21 cellular contexts compared by ENCODE assay signal in the genomic region with DNA sequence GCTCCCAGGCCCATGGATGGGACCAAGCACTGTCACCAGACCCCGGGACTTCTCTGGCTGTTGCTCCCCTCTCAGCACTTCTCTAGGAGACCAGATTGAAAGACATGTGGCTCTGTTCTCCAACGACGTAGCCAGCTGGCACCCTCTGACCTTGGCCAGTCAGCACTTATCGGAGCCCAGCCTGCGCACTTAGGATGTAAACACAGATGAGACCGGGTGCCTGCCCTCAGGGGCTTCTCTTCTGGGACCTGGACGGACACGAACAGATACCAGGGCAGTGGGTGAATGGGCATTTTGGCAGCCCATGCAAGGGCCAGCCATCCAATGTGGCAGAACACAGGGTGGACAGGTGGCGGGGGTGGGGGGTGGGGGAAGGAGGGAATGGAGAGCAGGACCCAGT. TPM values are rescaled to one million over a fixed set of nuclear protein-coding genes. Genes with fewer than 3 reads are reported as not detected.
DNase-seq lines count a peak whose midpoint lies in the region; ATAC-seq, FAIRE-seq and TF ChIP-seq lines count a peak whose summit lies in the region.
"Had no signal": no experiment of that assay in that cellular context is flagged by ENCODE, and none has a peak within 500 bp of the region (broad histone marks: within the 10 kb centered on the region; RNA-seq: fewer than 3 reads in every experiment).

No MANE protein-coding gene starts in this region.

- no peak overlapping the region for H3K4ac ChIP-seq in H1 (replicated peaks; ENCODE audit: insufficient read length, low read depth, low read length)

- H3K36me3 ChIP-seq in H1 (ENCODE audit: control insufficient read depth in 2 of 4, insufficient read depth in 4 of 4, low read length in 3 of 4) (no peaks in the 10 kb centered on the region), keratinocyte (ENCODE audit: control insufficient read depth in 2 of 2, extremely low read depth in 1 of 2, insufficient read depth in 2 of 2, low read length in 2 of 2) (no peaks in the 10 kb centered on the region), gastrocnemius medialis (no peaks in the 10 kb centered on the region), uterus (no peaks in the 10 kb centered on the region)
- H3K36me3 ChIP-seq: HAP-1 had no signal

- in situ Hi-C loops in gastrocnemius medialis (cut with MboI; ENCODE audit: low sequenced_read_pairs in 4 of 4): loop anchor here in 1 of 4 donors (10.0 kb wide), 1 partner anchor 145 kb away; no protein-coding TSS in a partner anchor

- CTCF ChIA-PET in H1 (lab: Charles Lee; ENCODE audit: partially characterized antibody): interaction anchor here (1.6 to 32.4 kb wide), 3 partner anchors 8 to 149 kb away, joined by 5 to 476 read pairs (median 476); partner anchors contain the start of genes TPPP3 and ZDHHC1

- H3K9ac ChIP-seq in H1 (replicated peaks in 1 of 4; ENCODE audit: extremely low read depth in 1 of 4, low read depth in 3 of 4, low read length in 3 of 4) (no peak overlapping the region; a peak in 2 of 7 replicates), keratinocyte (ENCODE audit: control insufficient read depth, extremely low read depth, insufficient read depth, low read length) (no peak overlapping the region)

- H4K20me1 ChIP-seq in H1 (replicated peaks in 1 of 2; ENCODE audit: control insufficient read depth in 1 of 2, insufficient read depth in 2 of 2, low read length in 2 of 2): no peaks in the 10 kb centered on the region
- no peaks in the 10 kb centered on the region for H4K20me1 ChIP-seq in keratinocyte (ENCODE audit: control insufficient read depth, extremely low read depth, insufficient read depth, low read length)

- POLR2A ChIA-PET in H1 (lab: Charles Lee; ENCODE audit: partially characterized antibody): no interaction called here

- no peaks in the 10 kb centered on the region for H3K79me1 ChIP-seq in H1 (ENCODE audit: low read depth, low read length)

- H2BK15ac ChIP-seq in H1 (ENCODE audit: low read length): no peak overlapping the region

- H3K27me3 ChIP-seq in H1 (replicated peaks in 1 of 4; ENCODE audit: control insufficient read depth in 3 of 4, extremely low read depth in 1 of 4, insufficient read depth in 3 of 4, low read length in 3 of 4) (no peaks in the 10 kb centered on the region; a peak in 2 of 7 replicates), keratinocyte (ENCODE audit: control insufficient read depth, extremely low read depth, insufficient read depth, low read length) (no peaks in the 10 kb centered on the region), gastrocnemius medialis (no peaks in the 10 kb centered on the region), uterus (no peaks in the 10 kb centered on the region)

- H3K79me2 ChIP-seq in H1 (ENCODE audit: control insufficient read depth in 1 of 2, insufficient read depth in 2 of 2, low read length in 2 of 2): no peaks in the 10 kb centered on the region
- H3K79me2 ChIP-seq in keratinocyte (ENCODE audit: control insufficient read depth, insufficient read depth, low read length): peaks cover 2% of the 10 kb centered on the region

- no peak for TF ChIP-seq RAD21 in H1 (IDR thresholded peaks at IDR 0.05 in 1 of 2, conservative IDR thresholded peaks at IDR 0.05 in 1 of 2; ENCODE audit: low read depth in 2 of 2, low read length in 2 of 2)

- ATAC-seq in gastrocnemius medialis: no peak
- ATAC-seq in HG02852 (IDR thresholded peaks at IDR 0.05; ENCODE audit: unreplicated experiment): no peak
- ATAC-seq: A549 had no signal

- H4K91ac ChIP-seq in H1 (replicated peaks; ENCODE audit: insufficient read length, low read length): no peak overlapping the region

- TF ChIP-seq CTCF in H1 (IDR thresholded peaks at IDR 0.05; ENCODE audit: control extremely low read depth in 1 of 3, insufficient read depth in 1 of 3, low read depth in 1 of 3, low read length in 3 of 3) (no peak), keratinocyte (optimal IDR thresholded peaks at IDR 0.05 in 1 of 3, IDR thresholded peaks at IDR 0.05 in 1 of 3, conservative IDR thresholded peaks at IDR 0.05 in 1 of 3; ENCODE audit: extremely low read depth in 1 of 3, insufficient read depth in 2 of 3, low read length in 3 of 3) (no peak), gastrocnemius medialis (IDR thresholded peaks at IDR 0.05 in 4 of 5, conservative IDR thresholded peaks at IDR 0.05 in 1 of 5) (no peak), uterus (IDR thresholded peaks at IDR 0.05) (no peak)

- H3K9me3 ChIP-seq in H1 (ENCODE audit: insufficient read depth in 2 of 2, low read depth in 1 of 2, low read length in 1 of 2) (no peaks in the 10 kb centered on the region), keratinocyte (ENCODE audit: control insufficient read depth, low read depth, low read length) (no peaks in the 10 kb centered on the region), gastrocnemius medialis (no peaks in the 10 kb centered on the region), uterus (no peaks in the 10 kb centered on the region)
- H3K9me3 ChIP-seq: A549, Caco-2, HAP-1 had no signal

- no peak for TF ChIP-seq EP300 in H1 (IDR thresholded peaks at IDR 0.05; ENCODE audit: borderline replicate concordance in 1 of 2, low read depth in 2 of 2, low read length in 2 of 2)

- dilution Hi-C loops in keratinocyte (cut with MboI; ENCODE audit: extremely low pct_ligation_motif_present, low sequenced_read_pairs): no loop called here

- no peak overlapping the region for H2AK5ac ChIP-seq in H1 (ENCODE audit: low read depth, low read length)

- H2BK20ac ChIP-seq in H1 (ENCODE audit: low read length): no peak overlapping the region

- H3K27ac ChIP-seq in H1 (ENCODE audit: low read depth, low read length) (no peak overlapping the region), keratinocyte (ENCODE audit: control insufficient read depth, insufficient read depth, low read length) (peak overlapping the region; percentile 39), gastrocnemius medialis (peak overlapping the region in 3 of 4 donors; percentile 10 to 18 (median 17)), uterus (no peak overlapping the region)
- H3K27ac ChIP-seq: 22Rv1, C4-2B, HL-60 had no signal

- no peak overlapping the region for H3K18ac ChIP-seq in H1 (ENCODE audit: extremely low read depth, low read length)

- no peak overlapping the region for H3K4me2 ChIP-seq in H1 (ENCODE audit: insufficient read depth in 1 of 2, low read depth in 2 of 2, low read length in 2 of 2)
- peak overlapping the region; percentile 66 for H3K4me2 ChIP-seq in keratinocyte (ENCODE audit: control insufficient read depth, extremely low read depth, insufficient read depth, low read depth, low read length)
- H3K4me2 ChIP-seq: A549 had no signal

- WGBS in H1 (ENCODE audit: extremely low coverage in 1 of 2, insufficient coverage in 1 of 2, insufficient read length in 1 of 2, insufficient replicate concordance in 2 of 2, low coverage in 1 of 2, low lambda C conversion rate in 2 of 2, missing lambda C conversion rate in 1 of 2), 2 experiments: 88% methylated on average over 9 of the region's 9 CpGs; no CpG with 5 or more reads in 1 of the 2 experiments

- H2BK120ac ChIP-seq in H1 (replicated peaks; ENCODE audit: low read depth, low read length): no peak overlapping the region

- H3K23ac ChIP-seq in H1 (ENCODE audit: insufficient read length): no peak overlapping the region

- peaks cover 2 to 23% (median 5%) of the 10 kb centered on the region in 4 experiments for H3K4me1 ChIP-seq in H1 (replicated peaks in 1 of 4; ENCODE audit: control insufficient read depth in 3 of 4, insufficient read depth in 4 of 4, low read length in 3 of 4)
- peaks cover 38% of the 10 kb centered on the region for H3K4me1 ChIP-seq in keratinocyte (ENCODE audit: control insufficient read depth, extremely low read depth, insufficient read depth, low read length)
- peaks cover 39 to 44% of the 10 kb centered on the region in 2 donors for H3K4me1 ChIP-seq in gastrocnemius medialis
- no peaks in the 10 kb centered on the region for H3K4me1 ChIP-seq in uterus

- no peaks in the 10 kb centered on the region for H3K23me2 ChIP-seq in H1 (ENCODE audit: low read depth, low read length)

- H3K14ac ChIP-seq in H1 (ENCODE audit: insufficient read length): no peak overlapping the region

- peak overlapping the region; percentile 39; the same call in 1 of the 2 replicates for H2BK12ac ChIP-seq in H1 (ENCODE audit: low read depth, low read length)

- DNase-seq in DMS 273 (lab: John Stamatoyannopoulos, UW; ENCODE audit: unreplicated experiment) (peak; percentile 54), DMS 273 treated with DMSO at 0.1 percent for 48 hours (lab: John Stamatoyannopoulos, UW) (no peak), H1 (ENCODE audit: low read depth in 1 of 2, low spot score in 2 of 2) (no peak), keratinocyte (ENCODE audit: low read depth, low spot score) (no peak), gastrocnemius medialis (no peak), NCI-H2171 (lab: John Stamatoyannopoulos, UW) (no peak), uterus (no peak)
- DNase-seq: AML-193; Caco-2; CD4-positive, alpha-beta T cell; DMS79 treated with DMSO at 0.1 percent for 48 hours; GF-D8 had no signal

- H4K5ac ChIP-seq in H1 (ENCODE audit: insufficient read length, low read depth, low read length): no peak overlapping the region

- intact Hi-C loops in gastrocnemius medialis (cut with DNase I; ENCODE audit: low total_unique reads) (loop anchor here (5.0 kb wide), 2 partner anchors 147 to 162 kb away; partner anchors contain the start of genes FHOD1 and SLC9A5), uterus (cut with DNase I; ENCODE audit: low total_unique reads) (no loop called here)

- FAIRE-seq in H1 (lab: Jason Lieb, UNC) (no peak), keratinocyte (lab: Jason Lieb, UNC) (no peak)
- FAIRE-seq: A549, D721Med had no signal

- no peak overlapping the region for H3K56ac ChIP-seq in H1 (replicated peaks; ENCODE audit: insufficient read length, low read depth, low read length)

- H4K8ac ChIP-seq in H1 (ENCODE audit: extremely low read depth, insufficient read depth, low read length): peak overlapping the region; percentile 45; the same call in 1 of the 2 replicates

- no peak overlapping the region for H3K4me3 ChIP-seq in H1 (ENCODE audit: extremely low read depth in 1 of 4, insufficient read depth in 2 of 4, low read depth in 3 of 4, low read length in 4 of 4)
- no peak overlapping the region for H3K4me3 ChIP-seq in keratinocyte (ENCODE audit: control insufficient read depth in 2 of 3, extremely low read depth in 1 of 3, insufficient read depth in 2 of 3, low read depth in 1 of 3, low read length in 3 of 3)
- no peak overlapping the region for H3K4me3 ChIP-seq in gastrocnemius medialis
- no peak overlapping the region for H3K4me3 ChIP-seq in uterus
- H3K4me3 ChIP-seq: A549, HAP-1 had no signal

- H3K9me1 ChIP-seq in keratinocyte (ENCODE audit: control insufficient read depth, extremely low read depth, insufficient read depth, low read length): no peaks in the 10 kb centered on the region

- H2AFZ ChIP-seq in H1 (ENCODE audit: low read length) (no peak overlapping the region), keratinocyte (ENCODE audit: control insufficient read depth, low read length) (peak overlapping the region; percentile 60)

- H2BK5ac ChIP-seq in H1 (ENCODE audit: low read depth, low read length): 0 out of 2 replicates have a peak overlapping the region, but pooled peaks have one; percentile 81

- TF ChIP-seq POLR2A in H1 (IDR thresholded peaks at IDR 0.05; ENCODE audit: control extremely low read depth in 1 of 2, low read depth in 2 of 2, low read length in 2 of 2): no peak
- TF ChIP-seq POLR2A in gastrocnemius medialis (IDR thresholded peaks at IDR 0.05): no peak
- TF ChIP-seq POLR2A in uterus (IDR thresholded peaks at IDR 0.05): no peak

RNA-seq across cellular contexts. Expression of gene ZDHHC1, which starts 6.6 kb away (rescaled TPM):
- total RNA-seq in H1 (2021; fragmentation: NEBNext Ultra II Directional; extraction: Animal tissue kit (Norgen Biotek cat#: 25700)): 3.1 and 3.5 TPM in 2 replicates
- 4.9 and 7.5 TPM in 2 replicates for polyA plus RNA-seq in H1 (2011; rRNA removed)
- 4.4 TPM for polyA plus RNA-seq in H1 (2011; cell fraction: cytosol; rRNA removed)
- polyA plus RNA-seq in H1 (2011; cell fraction: nucleus; rRNA removed): 11.3 TPM
- 2.6 to 5.3 TPM (median 3.4 TPM) in 4 replicates for polyA plus RNA-seq in H1 (2012, experiment 1 of 2)
- polyA plus RNA-seq in H1 (2012, experiment 2 of 2): 2.2 TPM
- 3.5 TPM for polyA plus RNA-seq in H1 (2013, experiment 1 of 2)
- polyA plus RNA-seq in H1 (2013, experiment 2 of 2): 3.4 TPM
- 4.4 and 5.2 TPM in 2 replicates for polyA minus RNA-seq in H1 (2011; rRNA and poly(A)+ RNA removed)
- 2.8 TPM for polyA minus RNA-seq in H1 (2011; cell fraction: cytosol; rRNA and poly(A)+ RNA removed)
- polyA minus RNA-seq in H1 (2011; cell fraction: nucleus; rRNA and poly(A)+ RNA removed): 10.0 TPM
- 1.1 to 3.2 TPM (median 1.8 TPM) in 3 replicates for polyA plus RNA-seq in keratinocyte
- polyA plus RNA-seq in keratinocyte (2011; ENCODE audit: low read depth): 2.5 TPM
- 2.5 and 3.4 TPM in 2 replicates for polyA plus RNA-seq in keratinocyte (2011; cell fraction: cytosol; rRNA removed)
- 6.3 and 9.1 TPM in 2 replicates for polyA plus RNA-seq in keratinocyte (2011; cell fraction: nucleus; rRNA removed)
- polyA plus RNA-seq in keratinocyte (2012; ENCODE audit: low replicate concordance): 2.9 and 3.1 TPM in 2 replicates
- 2.0 to 5.0 TPM (median 2.8 TPM) in 3 replicates for polyA minus RNA-seq in keratinocyte
- 4.8 TPM for polyA minus RNA-seq in keratinocyte (2011; cell fraction: cytosol; rRNA and poly(A)+ RNA removed)
- 4.3 and 7.5 TPM in 2 replicates for polyA minus RNA-seq in keratinocyte (2011; cell fraction: nucleus; rRNA and poly(A)+ RNA removed)
- total RNA-seq in gastrocnemius medialis: 10 to 100 TPM in 1 of 4 donors, 1 to 10 TPM in 3; 4.4 to 11.0 (median 8.9) TPM
- total RNA-seq in uterus: 10 to 100 TPM; 14.7 to 30.6 (median 25.6) TPM

RNA-seq across cellular contexts. Expression of gene TPPP3, which starts 16.3 kb away (rescaled TPM):
- 0.61 and 1.0 TPM in 2 replicates for total RNA-seq in H1 (2021; fragmentation: NEBNext Ultra II Directional; extraction: Animal tissue kit (Norgen Biotek cat#: 25700))
- polyA plus RNA-seq in H1 (2011; rRNA removed): 0.77 and 1.3 TPM in 2 replicates
- 1.4 TPM for polyA plus RNA-seq in H1 (2011; cell fraction: cytosol; rRNA removed)
- polyA plus RNA-seq in H1 (2011; cell fraction: nucleus; rRNA removed): 1.4 TPM
- polyA plus RNA-seq in H1 (2012, experiment 1 of 2): 0.70 to 1.4 TPM (median 0.81 TPM) in 4 replicates
- 0.79 TPM for polyA plus RNA-seq in H1 (2012, experiment 2 of 2)
- polyA plus RNA-seq in H1 (2013, experiment 1 of 2): 0.51 TPM
- 0.39 TPM for polyA plus RNA-seq in H1 (2013, experiment 2 of 2)
- polyA minus RNA-seq in H1 (2011; rRNA and poly(A)+ RNA removed): 0.34 TPM in 1 of 2 replicates, not detected in the other
- not detected for polyA minus RNA-seq in H1 (2011; cell fraction: cytosol; rRNA and poly(A)+ RNA removed)
- 1.1 TPM for polyA minus RNA-seq in H1 (2011; cell fraction: nucleus; rRNA and poly(A)+ RNA removed)
- 0.37 to 0.96 TPM in 2 of 3 replicates, not detected in the other for polyA plus RNA-seq in keratinocyte
- polyA plus RNA-seq in keratinocyte (2011; ENCODE audit: low read depth): 1.1 TPM
- not detected in 2 replicates for polyA plus RNA-seq in keratinocyte (2011; cell fraction: cytosol; rRNA removed)
- polyA plus RNA-seq in keratinocyte (2011; cell fraction: nucleus; rRNA removed): 0.11 and 0.17 TPM in 2 replicates
- polyA plus RNA-seq in keratinocyte (2012; ENCODE audit: low replicate concordance): 0.10 and 0.79 TPM in 2 replicates
- 0.16 TPM in 1 of 3 replicates, not detected in the others for polyA minus RNA-seq in keratinocyte
- polyA minus RNA-seq in keratinocyte (2011; cell fraction: cytosol; rRNA and poly(A)+ RNA removed): not detected
- 0.42 TPM in 1 of 2 replicates, not detected in the other for polyA minus RNA-seq in keratinocyte (2011; cell fraction: nucleus; rRNA and poly(A)+ RNA removed)
- total RNA-seq in gastrocnemius medialis: 10 to 100 TPM in 2 of 4 donors, 1 to 10 TPM in 2; 2.2 to 31.9 (median 7.1) TPM
- 10 to 100 TPM; 13.4 to 26.6 (median 16.2) TPM for total RNA-seq in uterus
- total RNA-seq: CD4-positive, alpha-beta T cell; H4; HT1080 had no signal

RNA-seq across cellular contexts. Expression of gene HSD11B2, which starts 21.3 kb away (rescaled TPM):
- total RNA-seq in H1 (2021; fragmentation: NEBNext Ultra II Directional; extraction: Animal tissue kit (Norgen Biotek cat#: 25700)): 25.9 and 28.7 TPM in 2 replicates
- polyA plus RNA-seq in H1 (2011; rRNA removed) (32.9 and 41.9 TPM in 2 replicates), keratinocyte (0.59 to 2.4 TPM (median 0.93 TPM) in 3 replicates)
- polyA plus RNA-seq in H1 (2011; cell fraction: cytosol; rRNA removed): 27.5 TPM
- 43.8 TPM for polyA plus RNA-seq in H1 (2011; cell fraction: nucleus; rRNA removed)
- polyA plus RNA-seq in H1 (2012, experiment 1 of 2): 33.8 to 46.5 TPM (median 42.5 TPM) in 4 replicates
- polyA plus RNA-seq in H1 (2012, experiment 2 of 2): 32.9 TPM
- 52.3 TPM for polyA plus RNA-seq in H1 (2013, experiment 1 of 2)
- 54.7 TPM for polyA plus RNA-seq in H1 (2013, experiment 2 of 2)
- polyA minus RNA-seq in H1 (2011; rRNA and poly(A)+ RNA removed): 13.5 and 16.7 TPM in 2 replicates
- 22.1 TPM for polyA minus RNA-seq in H1 (2011; cell fraction: cytosol; rRNA and poly(A)+ RNA removed)
- 16.5 TPM for polyA minus RNA-seq in H1 (2011; cell fraction: nucleus; rRNA and poly(A)+ RNA removed)
- 1.7 TPM for polyA plus RNA-seq in keratinocyte (2011; ENCODE audit: low read depth)
- polyA plus RNA-seq in keratinocyte (2011; cell fraction: cytosol; rRNA removed): 0.64 and 0.65 TPM in 2 replicates
- 4.9 and 6.1 TPM in 2 replicates for polyA plus RNA-seq in keratinocyte (2011; cell fraction: nucleus; rRNA removed)
- polyA plus RNA-seq in keratinocyte (2012; ENCODE audit: low replicate concordance): 0.72 and 5.8 TPM in 2 replicates
- polyA minus RNA-seq in keratinocyte: 0.48 to 1.4 TPM (median 1.1 TPM) in 3 replicates
- 0.96 TPM for polyA minus RNA-seq in keratinocyte (2011; cell fraction: cytosol; rRNA and poly(A)+ RNA removed)
- polyA minus RNA-seq in keratinocyte (2011; cell fraction: nucleus; rRNA and poly(A)+ RNA removed): 0.74 and 1.6 TPM in 2 replicates
- total RNA-seq in gastrocnemius medialis (1 to 10 TPM in 2 of 4 donors, not detected in 2; 2.3 to 4.1 TPM), uterus (10 to 100 TPM in 2 of 4 donors, 1 to 10 TPM in 2; 1.2 to 82.1 (median 9.7) TPM)
- total RNA-seq: CD4-positive, alpha-beta T cell had no signal

Comparison
In these comparisons a context has a peak if more than half of its experiments do, and no peak if none do; other contexts are left out.
1. H3K27ac ChIP-seq: peak in keratinocyte (single experiment) and gastrocnemius medialis (3 of 4); none in H1 (single experiment) and uterus (0 of 2).